2 cellular contexts compared by ENCODE assay signal in genomic region chr10:46995234-46995633, GRCh38.
TF ChIP-seq lines count a peak whose summit lies in the region.

No MANE protein-coding gene starts in this region.

TF ChIP-seq in IMR-90, 13 proteins besides CTCF, POLR2A, EP300 and RAD21:
- TF ChIP-seq MXI1 (IDR thresholded peaks at IDR 0.05; ENCODE audit: borderline replicate concordance, low read depth, low read length): no peak
- no peak for TF ChIP-seq BHLHE40 (IDR thresholded peaks at IDR 0.05; ENCODE audit: low read depth, low read length)
- TF ChIP-seq ELK1 (IDR thresholded peaks at IDR 0.05; ENCODE audit: borderline replicate concordance, low read depth, low read length): no peak
- no peak for TF ChIP-seq CHD1 (IDR thresholded peaks at IDR 0.05; ENCODE audit: low read depth, low read length)
- TF ChIP-seq RCOR1 (IDR thresholded peaks at IDR 0.05; ENCODE audit: insufficient replicate concordance, low read length): no peak
- TF ChIP-seq MAZ (IDR thresholded peaks at IDR 0.05; ENCODE audit: borderline replicate concordance, low read depth, low read length): no peak
- no peak for TF ChIP-seq FOS (IDR thresholded peaks at IDR 0.05; ENCODE audit: low read depth, low read length)
- no peak for TF ChIP-seq USF2 (IDR thresholded peaks at IDR 0.05; ENCODE audit: low read depth, low read length)
- TF ChIP-seq NFE2L2 (IDR thresholded peaks at IDR 0.05; ENCODE audit: low read depth, low read length): no peak
- TF ChIP-seq SMC3 (IDR thresholded peaks at IDR 0.05; ENCODE audit: low read depth, low read length): no peak
- no peak for TF ChIP-seq CEBPB (IDR thresholded peaks at IDR 0.05; ENCODE audit: low read depth, low read length)
- TF ChIP-seq RFX5 (IDR thresholded peaks at IDR 0.05; ENCODE audit: low read depth, low read length): no peak
- no peak for TF ChIP-seq MAFK (IDR thresholded peaks at IDR 0.05; ENCODE audit: low read depth, low read length)

TF ChIP-seq in K562, 482 proteins besides CTCF, POLR2A, EP300 and RAD21:
- TF ChIP-seq PCBP2 (IDR thresholded peaks at IDR 0.05; ENCODE audit: low read depth, low read length, poor library complexity, severe bottlenecking): no peak
- TF ChIP-seq ZNF384 (IDR thresholded peaks at IDR 0.05; ENCODE audit: low read depth, low read length): peak; percentile 74
